In the genomic region with DNA sequence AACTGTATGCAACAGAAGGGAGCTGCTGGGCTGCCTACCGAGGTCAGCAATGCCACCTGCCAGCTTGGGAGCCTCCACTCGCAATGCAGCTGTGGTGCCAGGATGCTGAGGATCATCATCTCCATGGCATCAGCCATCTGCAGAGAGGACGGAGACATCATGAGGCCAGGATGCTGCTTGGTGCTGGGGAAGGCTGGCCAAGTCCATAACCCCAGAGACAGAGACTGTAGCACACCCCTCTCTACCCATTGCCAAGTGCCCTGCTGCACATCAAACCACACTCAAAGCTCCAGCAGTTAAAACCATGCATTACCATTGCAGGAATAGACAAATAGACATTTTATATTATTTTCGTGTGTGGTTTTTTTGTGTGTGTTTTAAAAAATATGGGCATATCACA, we compare ENCODE assay signal across 24 cellular contexts. TPM values are rescaled to one million over a fixed set of nuclear protein-coding genes. Genes with fewer than 3 reads are reported as not detected.
DNase-seq lines count a peak whose midpoint lies in the region; ATAC-seq, FAIRE-seq and TF ChIP-seq lines count a peak whose summit lies in the region.
"Had no signal": no experiment of that assay in that cellular context is flagged by ENCODE, and none has a peak within 500 bp of the region (broad histone marks: within the 10 kb centered on the region; RNA-seq: fewer than 3 reads in every experiment).

No MANE protein-coding gene starts in this region.

- DNase-seq in Right ventricle myocardium inferior (ENCODE audit: missing footprints) (no peak), right cardiac atrium (no peak), WERI-Rb-1 (no peak), bronchial epithelial cell (ENCODE audit: low read depth) (no peak), left ventricle myocardium superior (peak; percentile 39)
- DNase-seq: C1 segment of cervical spinal cord; Calu3; CD4-positive, alpha-beta memory T cell; COR-L47; DMS53; GF-D8; GOT3; HFFc6 had no signal

- intact Hi-C loops in Right ventricle myocardium inferior (cut with DNase I) (no loop called here), right cardiac atrium (cut with DNase I) (no loop called here), left ventricle myocardium superior (cut with micrococcal nuclease) (no loop called here)

- H3K27me3 ChIP-seq in right cardiac atrium (ENCODE audit: control insufficient read depth, insufficient read depth), result no peaks in the 10 kb centered on the region
- H3K27me3 ChIP-seq in WERI-Rb-1 (ENCODE audit: insufficient read depth, low read depth, severe bottlenecking), result no peaks in the 10 kb centered on the region
- H3K27me3 ChIP-seq in bronchial epithelial cell (ENCODE audit: control insufficient read depth, insufficient read depth, low read length), result peaks cover 2% of the 10 kb centered on the region

- TF ChIP-seq CTCF in WERI-Rb-1 (IDR thresholded peaks at IDR 0.05; ENCODE audit: low read depth, low read length) (no peak), bronchial epithelial cell (IDR thresholded peaks at IDR 0.05; ENCODE audit: insufficient read depth, low read length, severe bottlenecking) (no peak)

- no peaks in the 10 kb centered on the region for H3K9me3 ChIP-seq in right cardiac atrium (ENCODE audit: control insufficient read depth, low read length)
- no peaks in the 10 kb centered on the region for H3K9me3 ChIP-seq in WERI-Rb-1 (ENCODE audit: severe bottlenecking)
- H3K9me3 ChIP-seq: HAP-1 had no signal

- peaks cover 3% of the 10 kb centered on the region for H3K36me3 ChIP-seq in WERI-Rb-1
- H3K36me3 ChIP-seq in bronchial epithelial cell (ENCODE audit: control insufficient read depth, insufficient read depth, low read length), result no peaks in the 10 kb centered on the region
- H3K36me3 ChIP-seq: HAP-1 had no signal

- H3K27ac ChIP-seq in right cardiac atrium (ENCODE audit: low read length) (no peak overlapping the region), WERI-Rb-1 (peak overlapping the region; percentile 38; the same call in 1 of the 2 replicates)

- peak; percentile 81 for FAIRE-seq in bronchial epithelial cell (lab: Jason Lieb, UNC)
- FAIRE-seq: GM12891, GM18507, H54 had no signal

- WGBS in right cardiac atrium, result 48% methylated on average over 4 of the region's 4 CpGs

- ATAC-seq in Right ventricle myocardium inferior (peak; percentile 68), right cardiac atrium (no peak), left ventricle myocardium superior (peak; percentile 59), HG02759 (IDR thresholded peaks at IDR 0.05; ENCODE audit: unreplicated experiment) (no peak), GM18517 (IDR thresholded peaks at IDR 0.05; ENCODE audit: unreplicated experiment) (no peak), HG02610 (IDR thresholded peaks at IDR 0.05; ENCODE audit: unreplicated experiment) (no peak)

- H3K4me3 ChIP-seq in right cardiac atrium (ENCODE audit: low read length) (no peak overlapping the region), WERI-Rb-1 (ENCODE audit: low read depth, low read length) (no peak overlapping the region), bronchial epithelial cell (ENCODE audit: low read depth, low read length) (no peak overlapping the region)
- H3K4me3 ChIP-seq: HAP-1 had no signal

- H3K4me1 ChIP-seq in right cardiac atrium (ENCODE audit: control insufficient read depth, insufficient read depth, low read length), result no peaks in the 10 kb centered on the region
- H3K4me1 ChIP-seq: HAP-1 had no signal

RNA-seq across cellular contexts. Expression of a gene that starts 43.5 kb away (rescaled TPM):
- total RNA-seq in Right ventricle myocardium inferior (5.5 TPM), right cardiac atrium (under 1 TPM; 0.03 to 0.45 (median 0.11) TPM), bronchial epithelial cell (not detected in 2 replicates), left ventricle myocardium superior (1.9 TPM)
- 0.32 TPM for polyA plus RNA-seq in right cardiac atrium
- total RNA-seq: A172; A673; Calu3; CD4-positive, alpha-beta memory T cell; Daoy; HFFc6 had no signal
- polyA plus RNA-seq: BJ; CD4-positive, alpha-beta memory T cell had no signal

Comparison
In these comparisons a context has a peak if more than half of its experiments do, and no peak if none do; other contexts are left out.
1. ATAC-seq: peak in Right ventricle myocardium inferior (single experiment) and left ventricle myocardium superior (single experiment); none in right cardiac atrium (0 of 2), HG02759 (single experiment), GM18517 (single experiment) and HG02610 (single experiment).